37 cellular contexts compared by ENCODE assay signal in the genomic region with DNA sequence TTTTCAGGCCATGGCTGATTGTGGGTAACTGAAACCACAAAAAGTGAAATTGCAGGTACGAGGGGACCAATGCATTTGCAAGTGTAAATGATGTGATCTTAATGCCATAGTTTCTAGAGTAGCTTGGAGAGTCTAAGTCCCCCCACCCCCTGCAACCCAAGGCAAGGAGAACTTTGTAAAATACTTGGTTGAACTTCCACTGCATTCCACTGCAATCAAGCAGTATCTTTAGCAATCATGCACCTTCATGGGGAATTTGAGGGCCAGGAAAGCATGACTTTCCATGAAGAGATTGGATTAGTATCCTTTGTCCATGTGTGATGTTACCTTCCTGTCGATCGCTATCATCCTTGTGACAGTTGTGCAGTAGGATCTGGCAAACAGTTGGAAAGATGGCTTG. TPM values are rescaled to one million over a fixed set of nuclear protein-coding genes. Genes with fewer than 3 reads are reported as not detected.
"Had no signal": no experiment of that assay in that cellular context is flagged by ENCODE, and none has a peak within 500 bp of the region (broad histone marks: within the 10 kb centered on the region; RNA-seq: fewer than 3 reads in every experiment).

No MANE protein-coding gene starts in this region.

- H3K36me3 ChIP-seq: ascending aorta, cardiac muscle cell had no signal

- H3K27ac Mint-ChIP-seq: activated B cell treated with CpG ODN at 0.5 μM for 24 hours; activated CD4-positive, alpha-beta memory T cell treated with anti-CD3 and anti-CD28 coated beads, Interleukin-2, amount 10 ng/mL, durations not matched to agents 7 days and 5 days; activated CD4-positive, alpha-beta T cell treated with anti-CD3 and anti-CD28 coated beads, Interleukin-2, amount 10 ng/mL, durations not matched to agents 7 days and 5 days; activated CD8-positive, alpha-beta memory T cell treated with anti-CD3 and anti-CD28 coated beads, Interleukin-2, amount 10 ng/mL, durations not matched to agents 7 days and 5 days; activated CD8-positive, alpha-beta T cell treated with anti-CD3 and anti-CD28 coated beads, Interleukin-2, amount 10 ng/mL, durations not matched to agents 7 days and 5 days; activated naive CD4-positive, alpha-beta T cell treated with anti-CD3 and anti-CD28 coated beads for 36 hours; activated naive CD8-positive, alpha-beta T cell; activated naive CD8-positive, alpha-beta T cell treated with anti-CD3 and anti-CD28 coated beads, Interleukin-2, amount 10 ng/mL, durations not matched to agents 7 days and 5 days; activated naive CD8-positive, alpha-beta T cell treated with anti-CD3 and anti-CD28 coated beads, Interleukin-2, amount 50 U/mL, for 24 hours; activated T-cell treated with anti-CD3 and anti-CD28 coated beads, Interleukin-2, amount 50 U/mL, for 24 hours; activated T-helper 2 cell treated with anti-CD3 and anti-CD28 coated beads, Interferon-gamma antibody, Interleukin-2, Interleukin-4, amounts not matched to agents 10 μg/mL and 5 μg/mL and 100 μg/mL, durations not matched to agents 14 hours and 24 hours and 36 hours; brain; T-helper 1 cell treated with Interleukin-12 subunit alpha and Interleukin-12 subunit beta and Interleukin-4 antibody, amounts not matched to agents 30 μg/mL and 1 μg/mL, for 36 hours; T-helper 2 cell treated with Interferon-gamma antibody and Interleukin-4, amounts not matched to agents 5 μg/mL and 100 μg/mL, for 36 hours had no signal

- H3K4me1 Mint-ChIP-seq: activated B cell treated with CpG ODN at 0.5 μM for 24 hours; central memory CD8-positive, alpha-beta T cell had no signal

- H3K4me3 ChIP-seq: ascending aorta, cardiac muscle cell had no signal

- H3K27me3 ChIP-seq: ascending aorta, cardiac muscle cell had no signal

- H3K9me3 ChIP-seq: ascending aorta had no signal

- H3K27ac ChIP-seq: ascending aorta, cardiac muscle cell, VCaP had no signal

- DNase-seq: activated B cell treated with CpG ODN at 0.5 μM for 24 hours; activated CD4-positive, alpha-beta memory T cell treated with anti-CD3 and anti-CD28 coated beads, Interleukin-2, amount 10 ng/mL, durations not matched to agents 7 days and 5 days; activated CD4-positive, alpha-beta T cell treated with anti-CD3 and anti-CD28 coated beads for 48 hours; activated CD4-positive, alpha-beta T cell treated with anti-CD3 and anti-CD28 coated beads, Interleukin-2, amount 10 ng/mL, durations not matched to agents 7 days and 5 days; activated CD4-positive, alpha-beta T cell treated with anti-CD3 and anti-CD28 coated beads, Interleukin-2, amount 50 U/mL, for 48 hours; activated CD4-positive, CD25-positive, alpha-beta regulatory T cell treated with anti-CD3 and anti-CD28 coated beads, Interleukin-2, amount 50 U/mL, for 72 hours; activated CD8-positive, alpha-beta memory T cell treated with anti-CD3 and anti-CD28 coated beads for 24 hours; activated CD8-positive, alpha-beta memory T cell treated with anti-CD3 and anti-CD28 coated beads, Interleukin-2, amount 10 ng/mL, durations not matched to agents 7 days and 5 days; activated CD8-positive, alpha-beta memory T cell treated with anti-CD3 and anti-CD28 coated beads, Interleukin-2, amount 50 U/mL, for 48 hours; activated CD8-positive, alpha-beta T cell treated with anti-CD3 and anti-CD28 coated beads, Interleukin-2, amount 10 ng/mL, durations not matched to agents 7 days and 5 days; activated effector memory CD4-positive, alpha-beta T cell treated with Interleukin-2 at 50 U/mL for 16 hours; activated gamma-delta T cell; activated naive CD4-positive, alpha-beta T cell treated with anti-CD3 and anti-CD28 coated beads for 36 hours; activated naive CD4-positive, alpha-beta T cell treated with anti-CD3 and anti-CD28 coated beads, Interleukin-2, amount 50 U/mL, for 16 hours; activated naive CD8-positive, alpha-beta T cell treated with anti-CD3 and anti-CD28 coated beads, Interleukin-2, amount 10 ng/mL, durations not matched to agents 7 days and 5 days; activated naive CD8-positive, alpha-beta T cell treated with anti-CD3 and anti-CD28 coated beads, Interleukin-2, amount 50 U/mL, for 24 hours; activated T-cell treated with anti-CD3 and anti-CD28 coated beads, Interleukin-2, amount 50 U/mL, for 24 hours; activated T-cell treated with anti-CD3 and anti-CD28 coated beads, Interleukin-2, amount 50 U/mL, for 48 hours; amygdala; anterior cingulate cortex; caudate nucleus; cerebellar nuclear complex; T-helper 1 cell; T-helper 2 cell; T-helper 9 cell had no signal

- H3K36me3 Mint-ChIP-seq: activated naive CD8-positive, alpha-beta T cell; activated naive CD8-positive, alpha-beta T cell treated with anti-CD3 and anti-CD28 coated beads, Interleukin-2, amount 10 ng/mL, durations not matched to agents 7 days and 5 days; brain had no signal

- H3K4me3 Mint-ChIP-seq: activated B cell treated with CpG ODN at 0.5 μM for 24 hours; activated CD4-positive, alpha-beta memory T cell treated with anti-CD3 and anti-CD28 coated beads, Interleukin-2, amount 10 ng/mL, durations not matched to agents 7 days and 5 days; activated CD4-positive, alpha-beta T cell treated with anti-CD3 and anti-CD28 coated beads, Interleukin-2, amount 10 ng/mL, durations not matched to agents 7 days and 5 days; activated CD8-positive, alpha-beta memory T cell treated with anti-CD3 and anti-CD28 coated beads, Interleukin-2, amount 10 ng/mL, durations not matched to agents 7 days and 5 days; activated CD8-positive, alpha-beta T cell treated with anti-CD3 and anti-CD28 coated beads, Interleukin-2, amount 10 ng/mL, durations not matched to agents 7 days and 5 days; activated naive CD4-positive, alpha-beta T cell treated with anti-CD3 and anti-CD28 coated beads for 36 hours; activated naive CD8-positive, alpha-beta T cell; activated naive CD8-positive, alpha-beta T cell treated with anti-CD3 and anti-CD28 coated beads, Interleukin-2, amount 10 ng/mL, durations not matched to agents 7 days and 5 days; activated naive CD8-positive, alpha-beta T cell treated with anti-CD3 and anti-CD28 coated beads, Interleukin-2, amount 50 U/mL, for 24 hours; activated T-cell treated with anti-CD3 and anti-CD28 coated beads, Interleukin-2, amount 50 U/mL, for 24 hours; brain; central memory CD8-positive, alpha-beta T cell; T-helper 1 cell treated with Interleukin-12 subunit alpha and Interleukin-12 subunit beta and Interleukin-4 antibody, amounts not matched to agents 30 μg/mL and 1 μg/mL, for 36 hours; T-helper 2 cell treated with Interferon-gamma antibody and Interleukin-4, amounts not matched to agents 5 μg/mL and 100 μg/mL, for 36 hours had no signal

- H3K4me1 ChIP-seq: ascending aorta had no signal

- H3K9me3 Mint-ChIP-seq: activated B cell treated with CpG ODN at 0.5 μM for 24 hours; activated CD4-positive, alpha-beta T cell treated with anti-CD3 and anti-CD28 coated beads, Interleukin-2, amount 10 ng/mL, durations not matched to agents 7 days and 5 days; activated naive CD4-positive, alpha-beta T cell treated with anti-CD3 and anti-CD28 coated beads for 36 hours; activated naive CD8-positive, alpha-beta T cell treated with anti-CD3 and anti-CD28 coated beads, Interleukin-2, amount 10 ng/mL, durations not matched to agents 7 days and 5 days; activated naive CD8-positive, alpha-beta T cell treated with anti-CD3 and anti-CD28 coated beads, Interleukin-2, amount 50 U/mL, for 24 hours; activated T-cell treated with anti-CD3 and anti-CD28 coated beads, Interleukin-2, amount 50 U/mL, for 24 hours; activated T-helper 2 cell treated with anti-CD3 and anti-CD28 coated beads, Interferon-gamma antibody, Interleukin-2, Interleukin-4, amounts not matched to agents 10 μg/mL and 5 μg/mL and 100 μg/mL, durations not matched to agents 14 hours and 24 hours and 36 hours; central memory CD8-positive, alpha-beta T cell; T-helper 1 cell treated with Interleukin-12 subunit alpha and Interleukin-12 subunit beta and Interleukin-4 antibody, amounts not matched to agents 30 μg/mL and 1 μg/mL, for 36 hours; T-helper 2 cell treated with Interferon-gamma antibody and Interleukin-4, amounts not matched to agents 5 μg/mL and 100 μg/mL, for 36 hours had no signal

- FAIRE-seq: bronchial epithelial cell, TTC549 had no signal

RNA-seq across cellular contexts. Expression of gene CYP8B1, which starts 11.4 kb away (rescaled TPM):
- total RNA-seq: activated B cell treated with CpG ODN at 0.5 μM for 24 hours; activated CD4-positive, alpha-beta memory T cell treated with anti-CD3 and anti-CD28 coated beads, Interleukin-2, amount 10 ng/mL, durations not matched to agents 7 days and 5 days; activated CD4-positive, alpha-beta T cell treated with anti-CD3 and anti-CD28 coated beads, Interleukin-2, amount 10 ng/mL, durations not matched to agents 7 days and 5 days; activated CD8-positive, alpha-beta memory T cell treated with anti-CD3 and anti-CD28 coated beads, Interleukin-2, amount 10 ng/mL, durations not matched to agents 7 days and 5 days; activated CD8-positive, alpha-beta T cell treated with anti-CD3 and anti-CD28 coated beads, Interleukin-2, amount 10 ng/mL, durations not matched to agents 7 days and 5 days; activated naive CD4-positive, alpha-beta T cell treated with anti-CD3 and anti-CD28 coated beads for 36 hours; activated naive CD8-positive, alpha-beta T cell treated with anti-CD3 and anti-CD28 coated beads, Interleukin-2, amount 10 ng/mL, durations not matched to agents 7 days and 5 days; activated T-helper 2 cell treated with anti-CD3 and anti-CD28 coated beads, Interferon-gamma antibody, Interleukin-2, Interleukin-4, amounts not matched to agents 10 μg/mL and 5 μg/mL and 100 μg/mL, durations not matched to agents 14 hours and 24 hours and 36 hours; bronchial epithelial cell; cardiac muscle cell; chondrocyte had no signal
- polyA plus RNA-seq: cardiac muscle cell had no signal

RNA-seq across cellular contexts. Expression of gene ZNF662, which starts 18.9 kb away (rescaled TPM):
- total RNA-seq: chondrocyte had no signal
